1 cellular context compared by ENCODE assay signal in the genomic region with DNA sequence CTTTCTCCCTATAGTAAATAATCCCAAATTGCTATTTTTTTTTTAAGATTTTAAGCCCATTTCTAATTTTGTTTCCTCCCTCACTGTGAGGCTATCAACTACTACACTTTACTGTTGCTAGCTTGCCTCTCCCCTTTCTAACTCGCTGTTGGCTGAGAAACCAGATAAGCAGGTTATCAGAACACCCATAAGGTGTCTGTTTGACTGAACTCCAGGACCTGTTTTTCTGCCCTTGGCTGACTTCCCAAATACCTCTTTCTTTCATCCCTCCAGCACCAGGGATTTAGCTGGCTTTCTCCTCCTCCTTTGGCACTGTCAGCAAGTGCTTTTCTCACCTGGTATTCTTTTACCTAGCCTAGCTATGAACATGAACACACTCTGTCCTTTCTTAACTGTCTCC.
TF ChIP-seq lines count a peak whose summit lies in the region.

No MANE protein-coding gene starts in this region.

TF ChIP-seq in liver, 16 proteins besides CTCF, POLR2A, EP300 and RAD21 (continued from another document):
- TF ChIP-seq, protein P1, sequence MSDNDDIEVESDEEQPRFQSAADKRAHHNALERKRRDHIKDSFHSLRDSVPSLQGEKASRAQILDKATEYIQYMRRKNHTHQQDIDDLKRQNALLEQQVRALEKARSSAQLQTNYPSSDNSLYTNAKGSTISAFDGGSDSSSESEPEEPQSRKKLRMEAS (IDR thresholded peaks at IDR 0.05), result no peak
- TF ChIP-seq SP1 (IDR thresholded peaks at IDR 0.05) (peak; percentile 63), HNF4G (IDR thresholded peaks at IDR 0.05) (peak; percentile 23), YY1 (IDR thresholded peaks at IDR 0.05) (no peak)
TF ChIP-seq in liver: peak in this region for 6.
